In genomic region chr12:133107121-133107520, GRCh38 we compare ENCODE assay signal across 17 cellular contexts. TPM values are rescaled to one million over a fixed set of nuclear protein-coding genes. Genes with fewer than 3 reads are reported as not detected.
DNase-seq lines count a peak whose midpoint lies in the region; ATAC-seq and TF ChIP-seq lines count a peak whose summit lies in the region.
"Had no signal": no experiment of that assay in that cellular context is flagged by ENCODE, and none has a peak within 500 bp of the region (broad histone marks: within the 10 kb centered on the region; RNA-seq: fewer than 3 reads in every experiment).

No MANE protein-coding gene starts in this region.

- H3K27ac Mint-ChIP-seq in endodermal cell = no peak overlapping the region
- H3K27ac Mint-ChIP-seq: CD4-positive, alpha-beta memory T cell; IgD-negative memory B cell had no signal

- H4K20me1 ChIP-seq in BLaER1 = no peaks in the 10 kb centered on the region

- TF ChIP-seq CTCF in endodermal cell (conservative IDR thresholded peaks at IDR 0.05) = no peak

- no peaks in the 10 kb centered on the region for H3K4me1 Mint-ChIP-seq in endodermal cell
- H3K4me1 Mint-ChIP-seq: IgD-negative memory B cell had no signal

- H3K36me3 Mint-ChIP-seq in endodermal cell (ENCODE audit: low read depth) = peaks cover 92% of the 10 kb centered on the region

- H3K9me3 ChIP-seq in BLaER1 (peaks cover 100% of the 10 kb centered on the region), HUES48 (ENCODE audit: control insufficient read depth, insufficient read depth, low read length) (peaks cover 98% of the 10 kb centered on the region), endodermal cell (ENCODE audit: control insufficient read depth, low read length) (peaks cover 97% of the 10 kb centered on the region), skeletal muscle satellite cell (replicated peaks; ENCODE audit: low read length) (peaks cover 71% of the 10 kb centered on the region)

- H3K27me3 ChIP-seq in BLaER1 (no peaks in the 10 kb centered on the region), HUES48 (ENCODE audit: control insufficient read depth, insufficient read depth, low read length) (no peaks in the 10 kb centered on the region), endodermal cell (ENCODE audit: control insufficient read depth, insufficient read depth, low read length, poor library complexity, severe bottlenecking) (no peaks in the 10 kb centered on the region), skeletal muscle satellite cell (ENCODE audit: control insufficient read depth, insufficient read depth, low read length) (no peaks in the 10 kb centered on the region)

- H3K36me3 ChIP-seq in BLaER1 (peaks cover 94% of the 10 kb centered on the region), HUES48 (ENCODE audit: control insufficient read depth, insufficient read depth, low read length) (peaks cover 63% of the 10 kb centered on the region), endodermal cell (ENCODE audit: control insufficient read depth, insufficient read depth, low read length) (peaks cover 82% of the 10 kb centered on the region), skeletal muscle satellite cell (ENCODE audit: insufficient read depth, low read length) (peaks cover 66% of the 10 kb centered on the region)

- H3K4me3 ChIP-seq in BLaER1 = peak overlapping the region; percentile 52; the same call in 1 of the 2 replicates
- H3K4me3 ChIP-seq in HUES48 (ENCODE audit: low read depth, low read length) = peak overlapping the region; percentile 3; the same call in 1 of the 2 replicates
- H3K4me3 ChIP-seq in endodermal cell (ENCODE audit: low read length) = peak overlapping the region; percentile 63
- peak overlapping the region; percentile 35 for H3K4me3 ChIP-seq in skeletal muscle satellite cell (ENCODE audit: low read length)

- DNase-seq in endodermal cell (no peak), ureter (ENCODE audit: low spot score) (no peak), A172 (ENCODE audit: low spot score) (no peak)
- DNase-seq: 8988T; ACHN; Caco-2; CD4-positive, alpha-beta memory T cell; DND-41; GDM1; GM23248 had no signal

- no peaks in the 10 kb centered on the region for H3K4me1 ChIP-seq in BLaER1
- no peaks in the 10 kb centered on the region for H3K4me1 ChIP-seq in HUES48 (ENCODE audit: control insufficient read depth, insufficient read depth, low read length)
- no peaks in the 10 kb centered on the region for H3K4me1 ChIP-seq in endodermal cell (ENCODE audit: control insufficient read depth, insufficient read depth, low read length)
- H3K4me1 ChIP-seq in skeletal muscle satellite cell (ENCODE audit: control insufficient read depth, insufficient read depth, low read length) = no peaks in the 10 kb centered on the region
- H3K4me1 ChIP-seq: Caco-2 had no signal

- peaks cover 99% of the 10 kb centered on the region for H3K9me3 Mint-ChIP-seq in endodermal cell

- H3K4me2 ChIP-seq in BLaER1 (no peak overlapping the region), skeletal muscle satellite cell (ENCODE audit: low read length) (no peak overlapping the region)

- no peaks in the 10 kb centered on the region for H3K27me3 Mint-ChIP-seq in endodermal cell (ENCODE audit: insufficient read depth)
- H3K27me3 Mint-ChIP-seq: CD4-positive, alpha-beta memory T cell; IgD-negative memory B cell had no signal

- ATAC-seq in GM19467 (IDR thresholded peaks at IDR 0.05; ENCODE audit: unreplicated experiment) = no peak
- ATAC-seq: HCT116 had no signal

- 100% methylated on average over 1 of the region's 1 CpG; no CpG with 5 or more reads in 1 of the 2 experiments for WGBS in endodermal cell (ENCODE audit: insufficient coverage in 1 of 2, insufficient read length in 1 of 2), 2 experiments

- H3K4me3 Mint-ChIP-seq in endodermal cell = no peak overlapping the region
- H3K4me3 Mint-ChIP-seq: IgD-negative memory B cell had no signal

- H3K9ac ChIP-seq in BLaER1 (no peak overlapping the region), HUES48 (ENCODE audit: low read depth, low read length) (no peak overlapping the region), endodermal cell (ENCODE audit: extremely low read depth, low read length, poor library complexity, severe bottlenecking) (no peak overlapping the region), skeletal muscle satellite cell (ENCODE audit: low read depth, low read length) (no peak overlapping the region)
- H3K9ac ChIP-seq: GM23248 had no signal

- no peak overlapping the region for H3K27ac ChIP-seq in BLaER1
- no peak overlapping the region for H3K27ac ChIP-seq in HUES48 (ENCODE audit: low read depth, low read length)
- no peak overlapping the region for H3K27ac ChIP-seq in endodermal cell (ENCODE audit: low read depth, low read length)
- H3K27ac ChIP-seq: C4-2B, GM23248 had no signal

RNA-seq across cellular contexts. Expression of gene ZNF891, which starts 23.0 kb away (rescaled TPM):
- total RNA-seq in endodermal cell (1 to 10 TPM; 3.7 to 3.9 TPM), ureter (3.5 TPM)
- 1.9 TPM for polyA plus RNA-seq in endodermal cell (2013, experiment 1 of 2)
- 1.8 TPM for polyA plus RNA-seq in endodermal cell (2013, experiment 2 of 2)
- 0.76 and 0.87 TPM in 2 replicates for total RNA-seq in skeletal muscle satellite cell (2012; rRNA removed)
- 0.86 and 1.1 TPM in 2 replicates for total RNA-seq in A172 (2014; rRNA removed; shearing (Covaris generic))

RNA-seq across cellular contexts. Expression of gene ZNF10, which starts 23.3 kb away (rescaled TPM):
- total RNA-seq in endodermal cell (10 to 100 TPM; 12.0 to 16.4 TPM), ureter (23.3 TPM)
- polyA plus RNA-seq in endodermal cell (2013, experiment 1 of 2) = 10.5 TPM
- polyA plus RNA-seq in endodermal cell (2013, experiment 2 of 2) = 8.7 TPM
- total RNA-seq in skeletal muscle satellite cell (2012; rRNA removed) = 2.0 and 3.3 TPM in 2 replicates
- total RNA-seq in A172 (2014; rRNA removed; shearing (Covaris generic)) = 4.6 and 6.3 TPM in 2 replicates

RNA-seq across cellular contexts. Expression of gene ZNF140, which starts 26.4 kb away (rescaled TPM):
- total RNA-seq in endodermal cell = 10 to 100 TPM; 19.0 to 20.9 TPM
- polyA plus RNA-seq in endodermal cell (2013, experiment 1 of 2) = 20.3 TPM
- 23.4 TPM for polyA plus RNA-seq in endodermal cell (2013, experiment 2 of 2)
- total RNA-seq in skeletal muscle satellite cell (2012; rRNA removed) = 16.4 and 17.0 TPM in 2 replicates
- 26.9 TPM for total RNA-seq in ureter
- 12.8 and 19.0 TPM in 2 replicates for total RNA-seq in A172 (2014; rRNA removed; shearing (Covaris generic))

Comparison
In these comparisons a context has a peak if more than half of its experiments do, and no peak if none do; other contexts are left out.
1. H3K4me3 ChIP-seq: peak in every context shown above with its lines; median percentile 63 in endodermal cell; 52 in BLaER1; 35 in skeletal muscle satellite cell; 3 in HUES48.